ENCODE assay signal across 21 cellular contexts in genomic region chr12:116862167-116862566, GRCh38. TPM values are rescaled to one million over a fixed set of nuclear protein-coding genes. Genes with fewer than 3 reads are reported as not detected.
DNase-seq lines count a peak whose midpoint lies in the region; ATAC-seq and TF ChIP-seq lines count a peak whose summit lies in the region.
"Had no signal": no experiment of that assay in that cellular context is flagged by ENCODE, and none has a peak within 500 bp of the region (broad histone marks: within the 10 kb centered on the region; RNA-seq: fewer than 3 reads in every experiment).

No MANE protein-coding gene starts in this region.

- no peaks in the 10 kb centered on the region for H3K9me3 ChIP-seq in DOHH2 (ENCODE audit: control insufficient read depth, insufficient read depth, low read length)
- no peaks in the 10 kb centered on the region for H3K9me3 ChIP-seq in OCI-LY7 (ENCODE audit: low read length)
- no peaks in the 10 kb centered on the region for H3K9me3 ChIP-seq in sigmoid colon
- H3K9me3 ChIP-seq: A549, BE2C had no signal

- H3K27ac ChIP-seq in DOHH2 (ENCODE audit: low read depth, low read length) (peak overlapping the region; percentile 98), OCI-LY7 (ENCODE audit: low read depth, low read length, poor library complexity, severe bottlenecking) (peak overlapping the region; percentile 91), dorsolateral prefrontal cortex (peak overlapping the region in 48 of 59 donors; percentile 5 to 89 (median 78)), sigmoid colon (no peak overlapping the region)

- peak overlapping the region in 1 of 2 donors; percentile 44 for H3K4me3 Mint-ChIP-seq in stimulated activated naive B cell treated with anti-CD40 and anti-IgM and Interleukin-4, amounts not matched to agents 10 μg/mL and 1 μg/mL and 100 μg/mL, for 72 hours
- H3K4me3 Mint-ChIP-seq: CD4-positive, alpha-beta T cell had no signal

- DNase-seq in OCI-LY7 (ENCODE audit: low spot score) (no peak), dorsolateral prefrontal cortex (no peak), SW480 (ENCODE audit: low spot score) (no peak), sigmoid colon (no peak)
- no peak for DNase-seq in stimulated activated naive B cell treated with anti-CD40 and anti-IgM and Interleukin-4, amounts not matched to agents 10 μg/mL and 1 μg/mL and 100 μg/mL, for 72 hours
- DNase-seq: BE2C; CD4-positive, alpha-beta T cell; COR-L47; DMS 273 treated with DMSO at 0.1 percent for 48 hours; DMS79 treated with DMSO at 0.1 percent for 48 hours; KBM-7; NCI-H1092; NCI-H1930; NCI-H226; NCI-H510A treated with DMSO at 0.1 percent for 48 hours; NCI-H774; NK-92 treated with Interleukin-12 subunit alpha and Interleukin-12 subunit beta, amount 100 ng/mL, for 24 hours had no signal

- POLR2A ChIA-PET in OCI-LY7 (lab: Charles Lee): interaction anchor here (1.1 to 1.7 kb wide), 2 partner anchors 18 to 113 kb away, joined by 3 to 5 read pairs; no protein-coding TSS in a partner anchor

- peaks cover 87% of the 10 kb centered on the region for H3K4me1 ChIP-seq in DOHH2 (ENCODE audit: control insufficient read depth, low read length)
- H3K4me1 ChIP-seq in OCI-LY7 (ENCODE audit: insufficient read depth, low read length, poor library complexity, severe bottlenecking): peaks cover 71% of the 10 kb centered on the region
- H3K4me1 ChIP-seq in sigmoid colon: peaks cover 0 to 8% (median 0%) of the 10 kb centered on the region in 4 donors

- no peak for TF ChIP-seq POLR2A in sigmoid colon (IDR thresholded peaks at IDR 0.05)

- TF ChIP-seq CTCF in DOHH2 (IDR thresholded peaks at IDR 0.05; ENCODE audit: low read depth, low read length, poor library complexity, severe bottlenecking): no peak
- no peak for TF ChIP-seq CTCF in OCI-LY7 (conservative IDR thresholded peaks at IDR 0.05; ENCODE audit: low read length)
- TF ChIP-seq CTCF in dorsolateral prefrontal cortex (IDR thresholded peaks at IDR 0.05 in 54 of 56, conservative IDR thresholded peaks at IDR 0.05 in 2 of 56; ENCODE audit: low read depth in 1 of 56, partially characterized antibody in 56 of 56): no peak
- TF ChIP-seq CTCF in sigmoid colon (IDR thresholded peaks at IDR 0.05): no peak

- H3K27ac Mint-ChIP-seq in stimulated activated naive B cell treated with anti-CD40 and anti-IgM and Interleukin-4, amounts not matched to agents 10 μg/mL and 1 μg/mL and 100 μg/mL, for 72 hours: peak overlapping the region; percentile 91
- H3K27ac Mint-ChIP-seq: CD4-positive, alpha-beta T cell had no signal

- H3K4me3 ChIP-seq in DOHH2 (ENCODE audit: low read length) (peak overlapping the region; percentile 79), OCI-LY7 (ENCODE audit: low read depth, low read length, poor library complexity, severe bottlenecking) (peak overlapping the region; percentile 54), dorsolateral prefrontal cortex (no peak overlapping the region), sigmoid colon (no peak overlapping the region)
- H3K4me3 ChIP-seq: A549 had no signal

- no peaks in the 10 kb centered on the region for H4K20me1 ChIP-seq in DOHH2 (ENCODE audit: control insufficient read depth, insufficient read depth, low read depth, low read length)
- H4K20me1 ChIP-seq in OCI-LY7 (ENCODE audit: insufficient read depth, low read length): no peaks in the 10 kb centered on the region

- 95 to 97% methylated on average over 4 of the region's 4 CpGs for WGBS in sigmoid colon, 2 donors

- peaks cover 62% of the 10 kb centered on the region for H3K36me3 ChIP-seq in DOHH2 (ENCODE audit: control insufficient read depth, low read length)
- H3K36me3 ChIP-seq in OCI-LY7 (ENCODE audit: insufficient read depth, low read length): no peaks in the 10 kb centered on the region; the same call in 1 of the 2 replicates
- no peaks in the 10 kb centered on the region for H3K36me3 ChIP-seq in sigmoid colon
- H3K36me3 ChIP-seq: BE2C had no signal

- TF ChIP-seq EP300 in sigmoid colon (IDR thresholded peaks at IDR 0.05): no peak

- no peak for ATAC-seq in stimulated activated naive B cell treated with anti-CD40 and anti-IgM and Interleukin-4, amounts not matched to agents 10 μg/mL and 1 μg/mL and 100 μg/mL, for 72 hours (replicated peaks)
- no peak for ATAC-seq in HG02852 (IDR thresholded peaks at IDR 0.05; ENCODE audit: unreplicated experiment)

- no TSS peak for BruUV-seq in OCI-LY7 (replicated peaks; lab: Mats Ljungman, UMichigan)

- no peaks in the 10 kb centered on the region for H3K27me3 ChIP-seq in DOHH2 (ENCODE audit: control insufficient read depth, low read length)
- H3K27me3 ChIP-seq in dorsolateral prefrontal cortex: no peaks in the 10 kb centered on the region
- H3K27me3 ChIP-seq in sigmoid colon: peaks cover 0 to 28% (median 5%) of the 10 kb centered on the region in 3 donors
- H3K27me3 ChIP-seq: BE2C had no signal

- H3K9me2 ChIP-seq in DOHH2 (replicated peaks; ENCODE audit: control insufficient read depth, low read length) (no peaks in the 10 kb centered on the region), OCI-LY7 (ENCODE audit: insufficient read depth, low read length) (no peaks in the 10 kb centered on the region)

- peaks cover 0 to 5% of the 10 kb centered on the region in 2 donors for H3K9me3 Mint-ChIP-seq in stimulated activated naive B cell treated with anti-CD40 and anti-IgM and Interleukin-4, amounts not matched to agents 10 μg/mL and 1 μg/mL and 100 μg/mL, for 72 hours

- intact Hi-C loops in OCI-LY7 (cut with micrococcal nuclease; ENCODE audit: unreplicated experiment): no loop called here
- intact Hi-C loops in dorsolateral prefrontal cortex (cut with DNase I): no loop called here
- intact Hi-C loops in sigmoid colon (cut with DNase I): no loop called here

- H3K4me2 ChIP-seq in DOHH2 (ENCODE audit: low read length) (peak overlapping the region; percentile 87), OCI-LY7 (ENCODE audit: low read length) (peak overlapping the region; percentile 73)

- peaks cover 56% of the 10 kb centered on the region for H3F3A ChIP-seq in DOHH2 (ENCODE audit: control insufficient read depth, insufficient read depth)

- H3K27me3 Mint-ChIP-seq in stimulated activated naive B cell treated with anti-CD40 and anti-IgM and Interleukin-4, amounts not matched to agents 10 μg/mL and 1 μg/mL and 100 μg/mL, for 72 hours: no peaks in the 10 kb centered on the region

- CTCF ChIA-PET in OCI-LY7 (lab: Charles Lee; ENCODE audit: unreplicated experiment): no interaction called here

- H2AFZ ChIP-seq in OCI-LY7 (ENCODE audit: low read length): no peak overlapping the region; the same call in 1 of the 2 replicates

- H3K79me2 ChIP-seq in DOHH2 (ENCODE audit: control insufficient read depth, low read length): peaks cover 57% of the 10 kb centered on the region
- no peaks in the 10 kb centered on the region for H3K79me2 ChIP-seq in OCI-LY7 (ENCODE audit: insufficient read depth, low read depth, low read length)

- peaks cover 33 to 61% of the 10 kb centered on the region in 2 donors for H3K4me1 Mint-ChIP-seq in stimulated activated naive B cell treated with anti-CD40 and anti-IgM and Interleukin-4, amounts not matched to agents 10 μg/mL and 1 μg/mL and 100 μg/mL, for 72 hours

- H3K36me3 Mint-ChIP-seq in stimulated activated naive B cell treated with anti-CD40 and anti-IgM and Interleukin-4, amounts not matched to agents 10 μg/mL and 1 μg/mL and 100 μg/mL, for 72 hours: peaks cover 0 to 3% of the 10 kb centered on the region in 2 donors

RNA-seq across cellular contexts. Expression of gene HRK, which starts 19.1 kb away (rescaled TPM):
- total RNA-seq in OCI-LY7 (2014; rRNA removed; shearing (Covaris generic)): 16.5 and 19.8 TPM in 2 replicates
- total RNA-seq in OCI-LY7 (2022): 17.8 and 23.7 TPM in 2 replicates
- total RNA-seq in dorsolateral prefrontal cortex: 10 to 100 TPM in 30 of 120 experiments, 1 to 10 TPM in 90; 1.7 to 19.5 (median 8.0) TPM
- under 1 TPM in 1 of 4 donors, not detected in 3; under 0.01 TPM for total RNA-seq in sigmoid colon
- under 1 TPM; under 0.01 to 0.92 (median 0.38) TPM for polyA plus RNA-seq in sigmoid colon
- total RNA-seq: CD4-positive, alpha-beta T cell; GM12878 had no signal
- polyA plus RNA-seq: GM12878 had no signal

RNA-seq across cellular contexts. Expression of gene FBXW8, which starts 48.6 kb away (rescaled TPM):
- 22.4 and 34.0 TPM in 2 replicates for total RNA-seq in OCI-LY7 (2014; rRNA removed; shearing (Covaris generic))
- total RNA-seq in OCI-LY7 (2022): 29.8 and 32.4 TPM in 2 replicates
- total RNA-seq in dorsolateral prefrontal cortex: 10 to 100 TPM in 80 of 120 experiments, 1 to 10 TPM in 40; 6.8 to 18.0 (median 11.1) TPM
- 10 to 100 TPM in 2 of 4 donors, 1 to 10 TPM in 2; 7.7 to 19.1 (median 10.7) TPM for total RNA-seq in sigmoid colon
- polyA plus RNA-seq in sigmoid colon: 1 to 10 TPM; 2.3 to 6.3 (median 3.0) TPM

Comparison
In these comparisons a context has a peak if more than half of its experiments do, and no peak if none do; other contexts are left out.
1. H3K27ac ChIP-seq: peak in DOHH2 (single experiment), OCI-LY7 (single experiment) and dorsolateral prefrontal cortex (48 of 59); none in sigmoid colon (0 of 4).
2. H3K4me3 ChIP-seq: peak in DOHH2 (single experiment) and OCI-LY7 (single experiment); none in dorsolateral prefrontal cortex (0 of 59) and sigmoid colon (0 of 4).